In the genomic region with DNA sequence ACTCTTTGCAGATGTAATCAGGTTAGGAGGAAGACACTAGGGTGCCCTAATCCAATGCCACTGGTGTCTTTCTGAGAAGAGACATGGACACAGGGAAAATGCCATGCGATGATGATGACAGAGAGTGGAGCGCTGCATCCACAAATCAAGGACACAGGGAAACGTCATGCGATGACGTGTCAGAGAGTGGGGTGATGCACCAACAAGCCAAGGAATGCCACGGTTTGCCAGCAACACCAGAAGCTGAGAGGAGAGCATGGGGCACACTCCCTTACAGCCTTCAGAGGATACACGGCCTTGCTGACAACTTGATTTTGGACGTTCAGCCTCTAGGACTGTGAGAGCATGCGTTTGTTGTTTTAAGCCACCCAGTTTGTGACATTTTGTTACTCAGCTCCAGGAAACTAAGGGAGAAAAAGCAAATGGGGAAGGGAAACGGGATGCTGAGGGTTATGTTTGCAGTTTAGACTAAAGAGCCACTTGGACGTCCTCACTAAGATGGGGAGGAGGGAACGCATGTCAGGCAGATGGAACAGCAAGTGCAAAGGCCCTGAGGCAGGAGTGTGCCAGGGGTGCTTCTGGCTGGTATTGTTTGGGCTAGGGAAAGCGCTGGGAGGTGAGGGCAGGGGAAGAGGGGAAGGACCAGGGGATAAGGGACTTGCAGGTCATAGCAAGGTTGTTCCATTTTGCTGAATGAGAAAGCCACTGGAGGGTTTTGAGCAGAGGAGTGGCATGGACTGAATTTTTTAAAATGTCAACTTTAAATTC, we compare ENCODE assay signal across 21 cellular contexts. TPM values are rescaled to one million over a fixed set of nuclear protein-coding genes. Genes with fewer than 3 reads are reported as not detected.
A peak's percentile ranks its signal among the peaks of the same experiment; 100 is the strongest.
DNase-seq lines count a peak whose midpoint lies in the region; ATAC-seq and TF ChIP-seq lines count a peak whose summit lies in the region.
"Had no signal": no experiment of that assay in that cellular context is flagged by ENCODE, and none has a peak within 500 bp of the region (broad histone marks: within the 10 kb centered on the region; RNA-seq: fewer than 3 reads in every experiment).

No MANE protein-coding gene starts in this region.

- POLR2A ChIA-PET in CD4-positive, alpha-beta memory T cell (lab: Charles Lee; ENCODE audit: partially characterized antibody): interaction anchor here (2.5 kb wide), 1 partner anchor 78 kb away, joined by 29 read pairs; the partner anchor contains the start of genes NSUN2 and SRD5A1
- POLR2A ChIA-PET in activated B cell treated with CpG ODN at 0.5 μM for 24 hours (lab: Charles Lee): interaction anchor here (1.4 to 3.3 kb wide), 3 partner anchors 18 to 78 kb away, joined by 11 to 44 read pairs (median 22); partner anchors contain the start of genes NSUN2 and SRD5A1

- no peaks in the 10 kb centered on the region for H3K9me3 ChIP-seq in CD4-positive, alpha-beta memory T cell (ENCODE audit: control insufficient read depth in 1 of 2, low read length in 2 of 2)
- H3K9me3 ChIP-seq: BE2C, HAP-1, tibial nerve had no signal

- peak; percentile 3 for DNase-seq in 8988T
- DNase-seq in CD4-positive, alpha-beta memory T cell: no peak
- DNase-seq in activated B cell treated with CpG ODN at 0.5 μM for 24 hours: no peak
- DNase-seq in memory B cell (ENCODE audit: low spot score in 2 of 2): no peak
- DNase-seq in pons (ENCODE audit: low spot score): no peak
- DNase-seq in omental fat pad (ENCODE audit: low spot score): no peak
- DNase-seq in NCI-H1930 (lab: John Stamatoyannopoulos, UW): no peak
- DNase-seq: activated CD4-positive, alpha-beta T cell treated with anti-CD3 and anti-CD28 coated beads for 48 hours; activated effector memory CD4-positive, alpha-beta T cell treated with Interleukin-2 at 50 U/mL for 16 hours; BE2C; dermis blood vessel endothelial cell; DMS53; mesendoderm; NCI-H1694; NCI-H446 treated with DMSO at 0.1 percent for 48 hours; nucleus accumbens; SHP77 treated with DMSO at 0.1 percent for 48 hours; T-helper 9 cell had no signal

- TF ChIP-seq CTCF in activated B cell treated with CpG ODN at 0.5 μM for 24 hours (IDR thresholded peaks at IDR 0.05) (no peak), omental fat pad (IDR thresholded peaks at IDR 0.05) (no peak)

- H3K27ac Mint-ChIP-seq in CD4-positive, alpha-beta memory T cell: peak overlapping the region in 6 of 7 donors; percentile 17 to 92 (median 42)
- H3K27ac Mint-ChIP-seq in activated B cell treated with CpG ODN at 0.5 μM for 24 hours: no peak overlapping the region
- peak overlapping the region; percentile 58 for H3K27ac Mint-ChIP-seq in memory B cell

- no peaks in the 10 kb centered on the region for H3K27me3 ChIP-seq in CD4-positive, alpha-beta memory T cell (ENCODE audit: insufficient read depth, low read length)
- H3K27me3 ChIP-seq: BE2C, tibial nerve had no signal

- no peak for ATAC-seq in activated B cell treated with CpG ODN at 0.5 μM for 24 hours (ENCODE audit: low read depth)
- no peak for ATAC-seq in memory B cell (ENCODE audit: low read depth)
- no peak for ATAC-seq in omental fat pad (ENCODE audit: low FRiP score)
- ATAC-seq in HG02642 (IDR thresholded peaks at IDR 0.05; ENCODE audit: poor library complexity, unreplicated experiment): no peak

- intact Hi-C loops in CD4-positive, alpha-beta memory T cell (cut with micrococcal nuclease): loop anchor here (5.0 to 10.0 kb wide), 2 partner anchors 1157 to 1216 kb away; partner anchors contain the start of genes FASTKD3 and MTRR
- intact Hi-C loops in activated B cell treated with CpG ODN at 0.5 μM for 24 hours (cut with micrococcal nuclease): loop anchor here (10.0 kb wide), 1 partner anchor 956 kb away; no protein-coding TSS in a partner anchor

- H3K4me1 ChIP-seq in CD4-positive, alpha-beta memory T cell (ENCODE audit: insufficient read depth, low read length): peaks cover 11% of the 10 kb centered on the region
- H3K4me1 ChIP-seq: BE2C had no signal

- no peaks in the 10 kb centered on the region for H3K27me3 Mint-ChIP-seq in CD4-positive, alpha-beta memory T cell
- H3K27me3 Mint-ChIP-seq in activated B cell treated with CpG ODN at 0.5 μM for 24 hours: no peaks in the 10 kb centered on the region
- H3K27me3 Mint-ChIP-seq in memory B cell: no peaks in the 10 kb centered on the region

- H3K4me3 Mint-ChIP-seq in CD4-positive, alpha-beta memory T cell: peak overlapping the region in 5 of 8 donors; percentile 9 to 88 (median 55)
- peak overlapping the region; percentile 1 for H3K4me3 Mint-ChIP-seq in activated B cell treated with CpG ODN at 0.5 μM for 24 hours
- peak overlapping the region; percentile 6 for H3K4me3 Mint-ChIP-seq in memory B cell

- H3K36me3 ChIP-seq in CD4-positive, alpha-beta memory T cell (ENCODE audit: insufficient read depth, low read length): no peaks in the 10 kb centered on the region
- H3K36me3 ChIP-seq: HAP-1, tibial nerve had no signal

- peaks cover 0 to 13% of the 10 kb centered on the region in 2 donors for H3K36me3 Mint-ChIP-seq in CD4-positive, alpha-beta memory T cell
- H3K36me3 Mint-ChIP-seq in activated B cell treated with CpG ODN at 0.5 μM for 24 hours (ENCODE audit: low read depth): peaks cover 1% of the 10 kb centered on the region
- H3K36me3 Mint-ChIP-seq in memory B cell: no peaks in the 10 kb centered on the region

- peaks cover 9 to 19% (median 15%) of the 10 kb centered on the region in 4 donors for H3K4me1 Mint-ChIP-seq in CD4-positive, alpha-beta memory T cell
- H3K4me1 Mint-ChIP-seq in activated B cell treated with CpG ODN at 0.5 μM for 24 hours: peaks cover 18% of the 10 kb centered on the region
- H3K4me1 Mint-ChIP-seq in memory B cell: peaks cover 5% of the 10 kb centered on the region

- H3K9me3 Mint-ChIP-seq in CD4-positive, alpha-beta memory T cell: no peaks in the 10 kb centered on the region
- H3K9me3 Mint-ChIP-seq in activated B cell treated with CpG ODN at 0.5 μM for 24 hours (no peaks in the 10 kb centered on the region), memory B cell (no peaks in the 10 kb centered on the region)

- CTCF ChIA-PET in CD4-positive, alpha-beta memory T cell (lab: Charles Lee; ENCODE audit: partially characterized antibody): interaction anchor here (1.2 to 1.4 kb wide), 3 partner anchors 24 to 78 kb away, joined by 3 to 4 read pairs (median 4); partner anchors contain the start of genes NSUN2 and SRD5A1
- CTCF ChIA-PET in activated B cell treated with CpG ODN at 0.5 μM for 24 hours (lab: Charles Lee): interaction anchor here (1.1 to 2.1 kb wide), 2 partner anchors 50 to 78 kb away, joined by 3 to 6 read pairs; partner anchors contain the start of gene NSUN2

- no peak overlapping the region for H3K4me3 ChIP-seq in CD4-positive, alpha-beta memory T cell (ENCODE audit: low read length in 2 of 2)
- H3K4me3 ChIP-seq: HAP-1 had no signal

- no peak overlapping the region for H3K27ac ChIP-seq in CD4-positive, alpha-beta memory T cell (ENCODE audit: low read depth, low read length)

RNA-seq across cellular contexts. Expression of gene TENT4A, which starts 2.5 kb away (rescaled TPM):
- 10 to 100 TPM; 44.9 to 49.1 TPM for total RNA-seq in CD4-positive, alpha-beta memory T cell
- 1 to 10 TPM in 1 of 2 donors, under 1 TPM in 1; 0.55 to 1.8 TPM for polyA plus RNA-seq in CD4-positive, alpha-beta memory T cell
- total RNA-seq in activated B cell treated with CpG ODN at 0.5 μM for 24 hours: 42.4 and 51.2 TPM in 2 replicates
- 10 to 100 TPM; 25.1 to 40.1 (median 31.1) TPM for total RNA-seq in omental fat pad

Comparison
In these comparisons a context has a peak if more than half of its experiments do, and no peak if none do; other contexts are left out.
1. H3K4me3 Mint-ChIP-seq: peak in every context shown above with its lines; median percentile 55 in CD4-positive, alpha-beta memory T cell; 6 in memory B cell; 1 in activated B cell treated with CpG ODN at 0.5 μM for 24 hours.